In genomic region chr6:125829433-125829832, GRCh38 we compare ENCODE assay signal across 16 cellular contexts. TPM values are rescaled to one million over a fixed set of nuclear protein-coding genes. Genes with fewer than 3 reads are reported as not detected.
A peak's percentile ranks its signal among the peaks of the same experiment; 100 is the strongest.
DNase-seq lines count a peak whose midpoint lies in the region; ATAC-seq and TF ChIP-seq lines count a peak whose summit lies in the region.
"Had no signal": no experiment of that assay in that cellular context is flagged by ENCODE, and none has a peak within 500 bp of the region (broad histone marks: within the 10 kb centered on the region; RNA-seq: fewer than 3 reads in every experiment).

No MANE protein-coding gene starts in this region.

- CTCF ChIA-PET in CD4-positive, alpha-beta T cell (lab: Charles Lee): interaction anchor here (2.0 kb wide), 1 partner anchor 39 kb away, joined by 7 read pairs; the partner anchor contains the start of gene NCOA7

- in situ Hi-C loops in KBM-7 (cut with MboI; ENCODE audit: low pct_unique_long_range_greater_than_20kb, low sequenced_read_pairs): no loop called here

- no peaks in the 10 kb centered on the region for H3K9me3 Mint-ChIP-seq in CD4-positive, alpha-beta T cell
- H3K9me3 Mint-ChIP-seq in activated T-helper 17 cell treated with anti-CD3 and anti-CD28 coated beads, Interleukin-2, amount 50 U/mL, for 72 hours: no peaks in the 10 kb centered on the region
- H3K9me3 Mint-ChIP-seq in activated T-helper 2 cell treated with anti-CD3 and anti-CD28 coated beads, Interferon-gamma antibody, Interleukin-2, Interleukin-4, amounts not matched to agents 10 μg/mL and 5 μg/mL and 100 μg/mL, durations not matched to agents 14 hours and 24 hours and 36 hours: no peaks in the 10 kb centered on the region

- H3K27ac Mint-ChIP-seq in CD4-positive, alpha-beta T cell: peak overlapping the region; percentile 83
- peak overlapping the region; percentile 61 for H3K27ac Mint-ChIP-seq in activated T-helper 17 cell treated with anti-CD3 and anti-CD28 coated beads, Interleukin-2, amount 50 U/mL, for 72 hours
- no peak overlapping the region for H3K27ac Mint-ChIP-seq in activated T-helper 2 cell treated with anti-CD3 and anti-CD28 coated beads, Interferon-gamma antibody, Interleukin-2, Interleukin-4, amounts not matched to agents 10 μg/mL and 5 μg/mL and 100 μg/mL, durations not matched to agents 14 hours and 24 hours and 36 hours
- H3K27ac Mint-ChIP-seq: progenitor cell of endocrine pancreas had no signal

- no peaks in the 10 kb centered on the region for H3K27me3 ChIP-seq in CD4-positive, alpha-beta T cell (ENCODE audit: control insufficient read depth, insufficient read depth, low read length)
- H3K27me3 ChIP-seq in dorsolateral prefrontal cortex: no peaks in the 10 kb centered on the region

- no peaks in the 10 kb centered on the region for H3K27me3 Mint-ChIP-seq in CD4-positive, alpha-beta T cell
- no peaks in the 10 kb centered on the region for H3K27me3 Mint-ChIP-seq in activated T-helper 17 cell treated with anti-CD3 and anti-CD28 coated beads, Interleukin-2, amount 50 U/mL, for 72 hours
- H3K27me3 Mint-ChIP-seq in activated T-helper 2 cell treated with anti-CD3 and anti-CD28 coated beads, Interferon-gamma antibody, Interleukin-2, Interleukin-4, amounts not matched to agents 10 μg/mL and 5 μg/mL and 100 μg/mL, durations not matched to agents 14 hours and 24 hours and 36 hours (ENCODE audit: low read depth): no peaks in the 10 kb centered on the region
- H3K27me3 Mint-ChIP-seq: progenitor cell of endocrine pancreas had no signal

- DNase-seq in CD4-positive, alpha-beta T cell: peak in 2 of 10 experiments; percentile 8 to 11
- DNase-seq in KBM-7: peak; percentile 77
- no peak for DNase-seq in dorsolateral prefrontal cortex
- no peak for DNase-seq in activated T-helper 2 cell treated with anti-CD3 and anti-CD28 coated beads, Interferon-gamma antibody, Interleukin-2, Interleukin-4, amounts not matched to agents 10 μg/mL and 5 μg/mL and 100 μg/mL, durations not matched to agents 14 hours and 24 hours and 36 hours (ENCODE audit: low spot score)
- no peak for DNase-seq in hippocampal formation (lab: John Stamatoyannopoulos, UW)
- DNase-seq: activated CD4-positive, CD25-positive, alpha-beta regulatory T cell treated with anti-CD3 and anti-CD28 coated beads, Interleukin-2, amount 50 U/mL, for 72 hours; AML-193; NCI-H1436; NCI-H510A treated with DMSO at 0.1 percent for 48 hours; PC-3 had no signal

- peaks cover 17% of the 10 kb centered on the region for H3K36me3 Mint-ChIP-seq in CD4-positive, alpha-beta T cell (ENCODE audit: low read depth)
- peaks cover 11% of the 10 kb centered on the region for H3K36me3 Mint-ChIP-seq in activated T-helper 17 cell treated with anti-CD3 and anti-CD28 coated beads, Interleukin-2, amount 50 U/mL, for 72 hours (ENCODE audit: low read depth)
- peaks cover 22% of the 10 kb centered on the region for H3K36me3 Mint-ChIP-seq in activated T-helper 2 cell treated with anti-CD3 and anti-CD28 coated beads, Interferon-gamma antibody, Interleukin-2, Interleukin-4, amounts not matched to agents 10 μg/mL and 5 μg/mL and 100 μg/mL, durations not matched to agents 14 hours and 24 hours and 36 hours (ENCODE audit: low read depth)

- no peaks in the 10 kb centered on the region for H3K9me3 ChIP-seq in CD4-positive, alpha-beta T cell (ENCODE audit: control insufficient read depth, low read length)

- no peak overlapping the region for H3K4me3 ChIP-seq in dorsolateral prefrontal cortex

- peak overlapping the region; percentile 64 for H3K4me3 Mint-ChIP-seq in CD4-positive, alpha-beta T cell
- peak overlapping the region; percentile 14 for H3K4me3 Mint-ChIP-seq in activated T-helper 17 cell treated with anti-CD3 and anti-CD28 coated beads, Interleukin-2, amount 50 U/mL, for 72 hours
- no peak overlapping the region for H3K4me3 Mint-ChIP-seq in activated T-helper 2 cell treated with anti-CD3 and anti-CD28 coated beads, Interferon-gamma antibody, Interleukin-2, Interleukin-4, amounts not matched to agents 10 μg/mL and 5 μg/mL and 100 μg/mL, durations not matched to agents 14 hours and 24 hours and 36 hours (ENCODE audit: low read depth)

- H3K27ac ChIP-seq in CD4-positive, alpha-beta T cell (ENCODE audit: low read depth, low read length): no peak overlapping the region
- H3K27ac ChIP-seq in dorsolateral prefrontal cortex: peak overlapping the region in 10 of 59 donors; percentile 10 to 57 (median 20)
- H3K27ac ChIP-seq: KMS-11 had no signal

- POLR2A ChIA-PET in CD4-positive, alpha-beta T cell (lab: Charles Lee): interaction anchor here (0.9 to 8.9 kb wide), 5 partner anchors 28 to 59 kb away, joined by 3 to 109 read pairs (median 4); partner anchors contain the start of gene NCOA7

- ATAC-seq in CD4-positive, alpha-beta T cell (ENCODE audit: poor library complexity): peak; percentile 87
- ATAC-seq in GM18519 (IDR thresholded peaks at IDR 0.05; ENCODE audit: low FRiP score, unreplicated experiment): peak; percentile 36
- ATAC-seq in activated T-helper 17 cell treated with anti-CD3 and anti-CD28 coated beads, Interleukin-2, amount 50 U/mL, for 72 hours (replicated peaks): peak; percentile 50
- no peak for ATAC-seq in HG03571 (IDR thresholded peaks at IDR 0.05; ENCODE audit: unreplicated experiment)
- ATAC-seq: left lobe of liver, PC-3 had no signal

- no peak for TF ChIP-seq CTCF in CD4-positive, alpha-beta T cell (IDR thresholded peaks at IDR 0.05)
- no peak for TF ChIP-seq CTCF in dorsolateral prefrontal cortex (IDR thresholded peaks at IDR 0.05 in 54 of 56, conservative IDR thresholded peaks at IDR 0.05 in 2 of 56; ENCODE audit: low read depth in 1 of 56, partially characterized antibody in 56 of 56)

- H3K4me1 Mint-ChIP-seq in CD4-positive, alpha-beta T cell (ENCODE audit: low read depth): peaks cover 65% of the 10 kb centered on the region
- peaks cover 42% of the 10 kb centered on the region for H3K4me1 Mint-ChIP-seq in activated T-helper 17 cell treated with anti-CD3 and anti-CD28 coated beads, Interleukin-2, amount 50 U/mL, for 72 hours
- peaks cover 61% of the 10 kb centered on the region for H3K4me1 Mint-ChIP-seq in activated T-helper 2 cell treated with anti-CD3 and anti-CD28 coated beads, Interferon-gamma antibody, Interleukin-2, Interleukin-4, amounts not matched to agents 10 μg/mL and 5 μg/mL and 100 μg/mL, durations not matched to agents 14 hours and 24 hours and 36 hours (ENCODE audit: low read depth)

- intact Hi-C loops in CD4-positive, alpha-beta T cell (cut with DNase I, micrococcal nuclease): loop anchor here in 1 of 2 experiments (2.0 kb wide), 1 partner anchor 39 kb away; the partner anchor contains the start of gene NCOA7
- intact Hi-C loops in dorsolateral prefrontal cortex (cut with DNase I): no loop called here
- intact Hi-C loops in activated T-helper 2 cell treated with anti-CD3 and anti-CD28 coated beads, Interferon-gamma antibody, Interleukin-2, Interleukin-4, amounts not matched to agents 10 μg/mL and 5 μg/mL and 100 μg/mL, durations not matched to agents 14 hours and 24 hours and 36 hours (cut with micrococcal nuclease): loop anchor here (1.0 to 5.0 kb wide), 3 partner anchors 17 to 37 kb away; partner anchors contain the start of gene NCOA7

RNA-seq across cellular contexts. Expression of gene NCOA7, which starts 38.7 kb away (rescaled TPM):
- 10 to 100 TPM; 34.6 to 35.7 TPM for total RNA-seq in CD4-positive, alpha-beta T cell
- total RNA-seq in activated T-helper 17 cell treated with anti-CD3 and anti-CD28 coated beads, Interleukin-2, amount 50 U/mL, for 72 hours: 10 to 100 TPM; 44.6 to 59.9 TPM
- 100 to 1,000 TPM in 118 of 120 experiments, 10 to 100 TPM in 2; 63.5 to 252 (median 193) TPM for total RNA-seq in dorsolateral prefrontal cortex
- total RNA-seq in activated T-helper 2 cell treated with anti-CD3 and anti-CD28 coated beads, Interferon-gamma antibody, Interleukin-2, Interleukin-4, amounts not matched to agents 10 μg/mL and 5 μg/mL and 100 μg/mL, durations not matched to agents 14 hours and 24 hours and 36 hours: 40.5 and 43.4 TPM in 2 replicates
